Comparison of ENCODE assay signal across 2 cellular contexts in the genomic region with DNA sequence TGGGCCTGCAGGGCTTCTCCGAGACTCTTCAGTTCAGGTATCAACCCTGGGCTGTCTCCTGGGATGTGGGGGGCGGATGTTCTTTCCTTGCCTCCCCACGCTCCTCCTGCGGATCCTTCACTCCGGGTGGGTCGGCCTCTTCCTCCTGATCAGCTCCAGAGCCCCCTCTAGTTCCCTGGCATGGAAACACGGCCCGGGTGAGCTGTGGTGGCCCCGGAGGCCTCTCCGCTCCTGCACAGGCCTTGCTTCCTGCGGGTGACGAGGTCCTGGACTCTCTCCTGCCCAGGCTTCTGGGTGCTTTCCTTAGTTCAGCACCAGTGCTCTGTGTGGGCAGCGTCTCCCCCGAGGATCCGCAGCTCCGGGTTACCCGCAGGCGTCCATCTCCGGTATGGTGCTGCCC. TPM values are rescaled to one million over a fixed set of nuclear protein-coding genes. Genes with fewer than 3 reads are reported as not detected.
"Had no signal": no experiment of that assay in that cellular context is flagged by ENCODE, and none has a peak within 500 bp of the region (broad histone marks: within the 10 kb centered on the region; RNA-seq: fewer than 3 reads in every experiment).

No MANE protein-coding gene starts in this region.

RNA-seq across cellular contexts. Expression of a gene that starts 3.9 kb away (rescaled TPM):
- total RNA-seq: G401, GM12878 had no signal
- polyA plus RNA-seq: GM12878 had no signal

RNA-seq across cellular contexts. Expression of a gene that starts 12.9 kb away (rescaled TPM):
- total RNA-seq: G401, GM12878 had no signal
- polyA plus RNA-seq: GM12878 had no signal
